Comparison of ENCODE assay signal across 7 cellular contexts in genomic region chr12:3872800-3873636, GRCh38.
A peak's percentile ranks its signal among the peaks of the same experiment; 100 is the strongest.
DNase-seq lines count a peak whose midpoint lies in the region; ATAC-seq, FAIRE-seq and TF ChIP-seq lines count a peak whose summit lies in the region.

TSS of gene PARP11 (minus strand) at chr12:3873399. CDS start at chr12:3873229, 170 bp downstream.

- ATAC-seq in HG02981 (IDR thresholded peaks at IDR 0.05; ENCODE audit: unreplicated experiment) = peak; percentile 95

- H3K4me3 ChIP-seq in retinal pigment epithelial cell (ENCODE audit: low read length) = peak within 1 kb of the TSS; percentile 76

- TF ChIP-seq CTCF in retinal pigment epithelial cell (conservative IDR thresholded peaks at IDR 0.05; ENCODE audit: low read depth, low read length) = no peak

- peak; percentile 79 for DNase-seq in GM18507 (ENCODE audit: extremely low spot score, insufficient read length, low read depth)
- DNase-seq in NCI-H2081 (lab: John Stamatoyannopoulos, UW) = peak; percentile 89 to 94
- peak; percentile 95 for DNase-seq in T1000 (lab: John Stamatoyannopoulos, UW)
- DNase-seq in astrocyte of the hippocampus (ENCODE audit: low read depth, low spot score) = peak; percentile 98
- peak; percentile 95 to 98 for DNase-seq in hippocampal formation (lab: John Stamatoyannopoulos, UW)
- DNase-seq in retinal pigment epithelial cell (ENCODE audit: low read depth) = peak; percentile 82

- peak; percentile 99 for FAIRE-seq in GM18507 (lab: Jason Lieb, UNC)

Comparison
In these comparisons a context has a peak if more than half of its experiments do, and no peak if none do; other contexts are left out.
1. Peak in every context shown above with its lines: DNase-seq, ATAC-seq and H3K4me3 ChIP-seq.